15 cellular contexts compared by ENCODE assay signal in genomic region chr17:8004899-8005298, GRCh38. TPM values are rescaled to one million over a fixed set of nuclear protein-coding genes. Genes with fewer than 3 reads are reported as not detected.
DNase-seq lines count a peak whose midpoint lies in the region; ATAC-seq and TF ChIP-seq lines count a peak whose summit lies in the region.
"Had no signal": no experiment of that assay in that cellular context is flagged by ENCODE, and none has a peak within 500 bp of the region (broad histone marks: within the 10 kb centered on the region; RNA-seq: fewer than 3 reads in every experiment).

No MANE protein-coding gene starts in this region.

- no peak overlapping the region for H3K4me3 ChIP-seq in effector memory CD4-positive, alpha-beta T cell (ENCODE audit: insufficient read depth, low read depth, low read length, poor library complexity, severe bottlenecking)

- no peaks in the 10 kb centered on the region for H3K36me3 Mint-ChIP-seq in dendritic cell treated with granulocyte-macrophage colony-stimulating factor and Interleukin-4, amounts not matched to agents 40 ng/mL and 50 ng/mL, for 4 days (ENCODE audit: low read depth)
- H3K36me3 Mint-ChIP-seq: activated naive CD8-positive, alpha-beta T cell; CD4-positive, alpha-beta memory T cell had no signal

- H3K36me3 ChIP-seq in effector memory CD4-positive, alpha-beta T cell (ENCODE audit: control insufficient read depth, insufficient read depth, low read length): no peaks in the 10 kb centered on the region

- ATAC-seq in omental fat pad (ENCODE audit: low FRiP score) (peak; percentile 48), HG03571 (IDR thresholded peaks at IDR 0.05; ENCODE audit: unreplicated experiment) (no peak)
- ATAC-seq: Right ventricle myocardium inferior had no signal

- no peak for TF ChIP-seq CTCF in omental fat pad (IDR thresholded peaks at IDR 0.05)

- H3K27me3 Mint-ChIP-seq in dendritic cell treated with granulocyte-macrophage colony-stimulating factor and Interleukin-4, amounts not matched to agents 40 ng/mL and 50 ng/mL, for 4 days: peaks cover 27% of the 10 kb centered on the region

- no peak overlapping the region for H3K27ac ChIP-seq in effector memory CD4-positive, alpha-beta T cell (ENCODE audit: insufficient read depth, low read length, poor library complexity, severe bottlenecking)

- H3K4me1 Mint-ChIP-seq in dendritic cell treated with granulocyte-macrophage colony-stimulating factor and Interleukin-4, amounts not matched to agents 40 ng/mL and 50 ng/mL, for 4 days (ENCODE audit: low read depth): peaks cover 45% of the 10 kb centered on the region

- H3K9me3 ChIP-seq in effector memory CD4-positive, alpha-beta T cell (ENCODE audit: control insufficient read depth, low read length): no peaks in the 10 kb centered on the region

- peaks cover 12% of the 10 kb centered on the region for H3K4me1 ChIP-seq in effector memory CD4-positive, alpha-beta T cell (ENCODE audit: control insufficient read depth, insufficient read depth, low read length, poor library complexity, severe bottlenecking)

- peaks cover 22% of the 10 kb centered on the region for H3K27me3 ChIP-seq in effector memory CD4-positive, alpha-beta T cell (replicated peaks; ENCODE audit: control insufficient read depth, insufficient read depth, low read length, poor library complexity, severe bottlenecking)

- peaks cover 7% of the 10 kb centered on the region for H3K9me3 Mint-ChIP-seq in dendritic cell treated with granulocyte-macrophage colony-stimulating factor and Interleukin-4, amounts not matched to agents 40 ng/mL and 50 ng/mL, for 4 days
- H3K9me3 Mint-ChIP-seq: activated CD4-positive, alpha-beta T cell treated with anti-CD3 and anti-CD28 coated beads, Interleukin-2, amount 10 ng/mL, durations not matched to agents 7 days and 5 days had no signal

- intact Hi-C loops in dendritic cell treated with granulocyte-macrophage colony-stimulating factor and Interleukin-4, amounts not matched to agents 40 ng/mL and 50 ng/mL, for 4 days (cut with micrococcal nuclease): no loop called here

- DNase-seq in EL: peak; percentile 90
- peak; percentile 64 for DNase-seq in NCI-H226
- no peak for DNase-seq in omental fat pad (ENCODE audit: low spot score)
- no peak for DNase-seq in NCI-H524 (lab: John Stamatoyannopoulos, UW)
- no peak for DNase-seq in effector memory CD4-positive, alpha-beta T cell
- no peak for DNase-seq in cerebellar cortex (ENCODE audit: low spot score)
- DNase-seq: activated CD4-positive, alpha-beta T cell treated with anti-CD3 and anti-CD28 coated beads, Interleukin-2, amount 10 ng/mL, durations not matched to agents 7 days and 5 days; activated T-cell treated with anti-CD3 and anti-CD28 coated beads, Interleukin-2, amount 50 U/mL, for 1 hour; CD4-positive, alpha-beta memory T cell had no signal

- peak overlapping the region; percentile 54 for H3K27ac Mint-ChIP-seq in dendritic cell treated with granulocyte-macrophage colony-stimulating factor and Interleukin-4, amounts not matched to agents 40 ng/mL and 50 ng/mL, for 4 days
- H3K27ac Mint-ChIP-seq: activated CD4-positive, alpha-beta T cell treated with anti-CD3 and anti-CD28 coated beads, Interleukin-2, amount 10 ng/mL, durations not matched to agents 7 days and 5 days; activated naive CD8-positive, alpha-beta T cell had no signal

- H3K4me3 Mint-ChIP-seq in dendritic cell treated with granulocyte-macrophage colony-stimulating factor and Interleukin-4, amounts not matched to agents 40 ng/mL and 50 ng/mL, for 4 days: peak overlapping the region; percentile 28
- H3K4me3 Mint-ChIP-seq: activated CD4-positive, alpha-beta T cell treated with anti-CD3 and anti-CD28 coated beads, Interleukin-2, amount 10 ng/mL, durations not matched to agents 7 days and 5 days; activated naive CD8-positive, alpha-beta T cell had no signal

RNA-seq across cellular contexts. Expression of gene GUCY2D, which starts 2.5 kb away (rescaled TPM):
- under 1 TPM in 2 of 4 donors, not detected in 2; 0.09 to 0.12 TPM for total RNA-seq in omental fat pad
- total RNA-seq: activated CD4-positive, alpha-beta T cell treated with anti-CD3 and anti-CD28 coated beads, Interleukin-2, amount 10 ng/mL, durations not matched to agents 7 days and 5 days; CD4-positive, alpha-beta memory T cell; G401; kidney epithelial cell had no signal

RNA-seq across cellular contexts. Expression of gene ALOX15B, which starts 34.0 kb away (rescaled TPM):
- 1 to 10 TPM; 3.8 to 9.8 (median 8.2) TPM for total RNA-seq in omental fat pad
- total RNA-seq: activated CD4-positive, alpha-beta T cell treated with anti-CD3 and anti-CD28 coated beads, Interleukin-2, amount 10 ng/mL, durations not matched to agents 7 days and 5 days; G401 had no signal

Comparison
In these comparisons a context has a peak if more than half of its experiments do, and no peak if none do; other contexts are left out.
1. DNase-seq: peak in EL (single experiment) and NCI-H226 (single experiment); none in omental fat pad (single experiment), NCI-H524 (0 of 2), effector memory CD4-positive, alpha-beta T cell (0 of 3) and cerebellar cortex (single experiment).